19 cellular contexts compared by ENCODE assay signal in the genomic region with DNA sequence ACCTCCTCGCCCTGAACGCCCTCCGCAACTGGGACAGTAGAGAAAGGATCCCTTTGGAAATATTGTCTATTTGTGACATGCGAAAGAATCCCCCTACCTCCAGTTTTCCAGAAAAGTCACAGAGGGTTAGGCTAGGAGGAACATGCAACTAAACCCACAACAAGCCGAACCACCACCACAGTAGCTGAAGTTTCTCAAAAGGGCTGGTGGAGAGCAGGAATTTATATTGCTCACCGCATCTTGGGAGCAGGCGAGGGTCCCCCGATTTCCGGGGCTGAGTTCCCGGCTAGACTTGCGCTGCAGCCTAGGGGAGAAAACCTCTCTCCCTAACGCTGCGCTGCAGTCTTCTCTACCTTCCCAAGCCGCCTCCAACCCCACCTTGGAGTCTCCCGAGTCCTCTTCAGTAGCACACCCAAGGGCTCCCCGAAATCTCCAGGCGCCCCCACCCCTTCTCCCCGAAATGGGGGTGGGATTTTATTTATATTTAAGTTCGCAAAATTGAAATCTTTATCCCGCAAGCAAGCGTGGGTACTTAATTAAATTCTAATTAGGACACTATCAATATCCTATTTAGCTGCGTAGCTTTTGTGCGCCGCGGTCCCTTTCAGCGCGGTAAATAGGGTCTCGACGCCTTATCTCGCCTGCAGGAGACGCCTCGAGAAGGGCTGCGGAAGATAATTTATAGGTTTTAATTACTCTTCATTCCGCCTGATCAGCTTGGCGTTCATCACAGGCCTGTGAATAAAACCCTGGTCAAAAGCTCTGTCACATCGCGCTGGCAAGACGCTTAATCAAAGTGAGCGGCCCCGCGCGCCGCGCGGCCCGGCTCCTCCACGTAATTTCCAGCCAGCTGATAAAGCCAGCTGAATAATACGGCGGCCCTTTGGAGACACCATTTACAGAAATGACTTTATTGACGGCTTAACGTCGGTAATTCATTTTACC. TPM values are rescaled to one million over a fixed set of nuclear protein-coding genes. Genes with fewer than 3 reads are reported as not detected.
DNase-seq lines count a peak whose midpoint lies in the region; ATAC-seq, FAIRE-seq and TF ChIP-seq lines count a peak whose summit lies in the region.
"Had no signal": no experiment of that assay in that cellular context is flagged by ENCODE, and none has a peak within 500 bp of the region (broad histone marks: within the 10 kb centered on the region; RNA-seq: fewer than 3 reads in every experiment).

No MANE protein-coding gene starts in this region.

- TF ChIP-seq EP300 in H1 (IDR thresholded peaks at IDR 0.05; ENCODE audit: borderline replicate concordance in 1 of 2, low read depth in 2 of 2, low read length in 2 of 2): no peak

- peaks cover 8% of the 10 kb centered on the region for H3K4me1 Mint-ChIP-seq in T-helper 1 cell treated with Interleukin-12 subunit alpha and Interleukin-12 subunit beta and Interleukin-4 antibody, amounts not matched to agents 30 μg/mL and 1 μg/mL, for 36 hours (ENCODE audit: low read depth)
- H3K4me1 Mint-ChIP-seq in neural crest cell: peaks cover 40% of the 10 kb centered on the region

- H4K5ac ChIP-seq in H1 (ENCODE audit: insufficient read length, low read depth, low read length): no peak overlapping the region

- peaks cover 92 to 99% (median 95%) of the 10 kb centered on the region in 4 experiments for H3K27me3 ChIP-seq in H1 (replicated peaks in 1 of 4; ENCODE audit: control insufficient read depth in 3 of 4, extremely low read depth in 1 of 4, insufficient read depth in 3 of 4, low read length in 3 of 4)

- no peaks in the 10 kb centered on the region for H3K79me2 ChIP-seq in H1 (ENCODE audit: control insufficient read depth in 1 of 2, insufficient read depth in 2 of 2, low read length in 2 of 2)

- no peak overlapping the region for H2AFZ ChIP-seq in H1 (ENCODE audit: low read length)

- no peak overlapping the region for H3K14ac ChIP-seq in H1 (ENCODE audit: insufficient read length)

- no peak overlapping the region for H2AK5ac ChIP-seq in H1 (ENCODE audit: low read depth, low read length)

- FAIRE-seq in H1 (lab: Jason Lieb, UNC): no peak

- peak overlapping the region in 1 of 4 experiments; percentile 57; a peak in 1 of 8 replicates for H3K4me3 ChIP-seq in H1 (ENCODE audit: extremely low read depth in 1 of 4, insufficient read depth in 2 of 4, low read depth in 3 of 4, low read length in 4 of 4)
- H3K4me3 ChIP-seq: left lung had no signal

- H2BK120ac ChIP-seq in H1 (replicated peaks; ENCODE audit: low read depth, low read length): no peak overlapping the region

- peaks cover 0 to 4% (median 0%) of the 10 kb centered on the region in 4 experiments; a peak in 1 of 8 replicates for H3K36me3 ChIP-seq in H1 (ENCODE audit: control insufficient read depth in 2 of 4, insufficient read depth in 4 of 4, low read length in 3 of 4)
- H3K36me3 ChIP-seq: left lung, tibial nerve had no signal

- no peak overlapping the region for H3K56ac ChIP-seq in H1 (replicated peaks; ENCODE audit: insufficient read length, low read depth, low read length)

- no peak overlapping the region for H4K8ac ChIP-seq in H1 (ENCODE audit: extremely low read depth, insufficient read depth, low read length)

- peaks cover 2 to 47% (median 31%) of the 10 kb centered on the region in 4 experiments; a peak in 6 of 7 replicates for H3K4me1 ChIP-seq in H1 (replicated peaks in 1 of 4; ENCODE audit: control insufficient read depth in 3 of 4, insufficient read depth in 4 of 4, low read length in 3 of 4)

- H3K9me3 Mint-ChIP-seq in T-helper 1 cell treated with Interleukin-12 subunit alpha and Interleukin-12 subunit beta and Interleukin-4 antibody, amounts not matched to agents 30 μg/mL and 1 μg/mL, for 36 hours: no peaks in the 10 kb centered on the region
- no peaks in the 10 kb centered on the region for H3K9me3 Mint-ChIP-seq in neural crest cell
- H3K9me3 Mint-ChIP-seq: activated naive CD4-positive, alpha-beta T cell treated with anti-CD3 and anti-CD28 coated beads, Interleukin-2, amount 50 U/mL, for 24 hours had no signal

- peaks cover 5% of the 10 kb centered on the region; the same call in 1 of the 2 replicates for H3K23me2 ChIP-seq in H1 (ENCODE audit: low read depth, low read length)

- H3K4me3 Mint-ChIP-seq in T-helper 1 cell treated with Interleukin-12 subunit alpha and Interleukin-12 subunit beta and Interleukin-4 antibody, amounts not matched to agents 30 μg/mL and 1 μg/mL, for 36 hours: no peak overlapping the region
- peak overlapping the region; percentile 84 for H3K4me3 Mint-ChIP-seq in neural crest cell

- peak overlapping the region; percentile 70 to 90; a peak in 3 of 4 replicates for H3K4me2 ChIP-seq in H1 (ENCODE audit: insufficient read depth in 1 of 2, low read depth in 2 of 2, low read length in 2 of 2)
- H3K4me2 ChIP-seq: SK-N-SH had no signal

- POLR2A ChIA-PET in H1 (lab: Charles Lee; ENCODE audit: partially characterized antibody): interaction anchor here (0.9 to 1.8 kb wide), 2 partner anchors 10 to 17 kb away, joined by 4 read pairs; no protein-coding TSS in a partner anchor

- TF ChIP-seq RAD21 in H1 (IDR thresholded peaks at IDR 0.05 in 1 of 2, conservative IDR thresholded peaks at IDR 0.05 in 1 of 2; ENCODE audit: low read depth in 2 of 2, low read length in 2 of 2): no peak

- no peak overlapping the region for H2BK15ac ChIP-seq in H1 (ENCODE audit: low read length)

- H3K18ac ChIP-seq in H1 (ENCODE audit: extremely low read depth, low read length): no peak overlapping the region; the same call in 1 of the 2 replicates

- in situ Hi-C loops in GM13976 (cut with MboI; ENCODE audit: low sequenced_read_pairs, unreplicated experiment): loop anchor here (10.0 to 25.0 kb wide), 2 partner anchors 625 to 812 kb away; no protein-coding TSS in a partner anchor

- H4K91ac ChIP-seq in H1 (replicated peaks; ENCODE audit: insufficient read length, low read length): no peak overlapping the region

- H3K27me3 Mint-ChIP-seq in T-helper 1 cell treated with Interleukin-12 subunit alpha and Interleukin-12 subunit beta and Interleukin-4 antibody, amounts not matched to agents 30 μg/mL and 1 μg/mL, for 36 hours (ENCODE audit: low read depth): peaks cover 87% of the 10 kb centered on the region
- H3K27me3 Mint-ChIP-seq in neural crest cell (ENCODE audit: low read depth): peaks cover 97% of the 10 kb centered on the region

- no peak overlapping the region for H2BK5ac ChIP-seq in H1 (ENCODE audit: low read depth, low read length)

- H3K27ac Mint-ChIP-seq in T-helper 1 cell treated with Interleukin-12 subunit alpha and Interleukin-12 subunit beta and Interleukin-4 antibody, amounts not matched to agents 30 μg/mL and 1 μg/mL, for 36 hours: peak overlapping the region; percentile 61
- H3K27ac Mint-ChIP-seq in neural crest cell (ENCODE audit: unreplicated experiment): no peak overlapping the region
- H3K27ac Mint-ChIP-seq: CD4-positive, CD25-positive, alpha-beta regulatory T cell had no signal

- DNase-seq in T-helper 1 cell (no peak), GM13976 (ENCODE audit: low spot score) (peak; percentile 24), H1 (ENCODE audit: low read depth in 1 of 2, low spot score in 2 of 2) (peak in 1 of 2 experiments; percentile 48), neural crest cell (ENCODE audit: low read depth, low spot score) (no peak)
- DNase-seq: 8988T; activated CD8-positive, alpha-beta memory T cell treated with anti-CD3 and anti-CD28 coated beads, Interleukin-2, amount 50 U/mL, for 48 hours; CD4-positive, CD25-positive, alpha-beta regulatory T cell; left lung; NCI-H1694; stimulated activated CD4-positive, alpha-beta T cell treated with anti-CD3 and anti-CD28 coated beads, Interleukin-4, amount 100 ng/mL, for 1 hour had no signal

- H3K36me3 Mint-ChIP-seq in T-helper 1 cell treated with Interleukin-12 subunit alpha and Interleukin-12 subunit beta and Interleukin-4 antibody, amounts not matched to agents 30 μg/mL and 1 μg/mL, for 36 hours (ENCODE audit: low read depth): peaks cover 5% of the 10 kb centered on the region
- peaks cover 7% of the 10 kb centered on the region for H3K36me3 Mint-ChIP-seq in neural crest cell (ENCODE audit: low read depth)
- H3K36me3 Mint-ChIP-seq: activated naive CD4-positive, alpha-beta T cell treated with anti-CD3 and anti-CD28 coated beads, Interleukin-2, amount 50 U/mL, for 24 hours had no signal

- H3K27ac ChIP-seq in H1 (ENCODE audit: low read depth, low read length): no peak overlapping the region
- H3K27ac ChIP-seq: left lung, tibial nerve had no signal

- no peak overlapping the region for H3K4ac ChIP-seq in H1 (replicated peaks; ENCODE audit: insufficient read length, low read depth, low read length)

- H3K23ac ChIP-seq in H1 (ENCODE audit: insufficient read length): no peak overlapping the region

- no peak overlapping the region for H2BK20ac ChIP-seq in H1 (ENCODE audit: low read length)

- peaks cover 28 to 34% of the 10 kb centered on the region in 2 experiments for H4K20me1 ChIP-seq in H1 (replicated peaks in 1 of 2; ENCODE audit: control insufficient read depth in 1 of 2, insufficient read depth in 2 of 2, low read length in 2 of 2)

- H2BK12ac ChIP-seq in H1 (ENCODE audit: low read depth, low read length): 0 out of 2 replicates have a peak overlapping the region, but pooled peaks have one; percentile 50

- CTCF ChIA-PET in H1 (lab: Charles Lee; ENCODE audit: partially characterized antibody): interaction anchor here (0.6 to 8.6 kb wide), 9 partner anchors 6 to 628 kb away, joined by 3 to 84 read pairs (median 7); no protein-coding TSS in a partner anchor

- no peak overlapping the region for H3K9ac ChIP-seq in H1 (replicated peaks in 1 of 4; ENCODE audit: extremely low read depth in 1 of 4, low read depth in 3 of 4, low read length in 3 of 4)
- H3K9ac ChIP-seq: SK-N-SH had no signal

- no peak for TF ChIP-seq CTCF in GM13976 (IDR thresholded peaks at IDR 0.05; ENCODE audit: borderline replicate concordance, control extremely low read depth, extremely low read depth, insufficient read depth, missing control alignments)
- TF ChIP-seq CTCF in H1 (IDR thresholded peaks at IDR 0.05; ENCODE audit: control extremely low read depth in 1 of 3, insufficient read depth in 1 of 3, low read depth in 1 of 3, low read length in 3 of 3): no peak
- TF ChIP-seq CTCF in neural crest cell (conservative IDR thresholded peaks at IDR 0.05): no peak

- no peaks in the 10 kb centered on the region for H3K79me1 ChIP-seq in H1 (ENCODE audit: low read depth, low read length)

- WGBS in H1 (ENCODE audit: extremely low coverage in 1 of 2, insufficient coverage in 1 of 2, insufficient read length in 1 of 2, insufficient replicate concordance in 2 of 2, low coverage in 1 of 2, low lambda C conversion rate in 2 of 2, missing lambda C conversion rate in 1 of 2), 2 experiments: 5% methylated on average over 52 of the region's 52 CpGs; no CpG with 5 or more reads in 1 of the 2 experiments

- no peak for TF ChIP-seq POLR2A in H1 (IDR thresholded peaks at IDR 0.05; ENCODE audit: control extremely low read depth in 1 of 2, low read depth in 2 of 2, low read length in 2 of 2)

- ATAC-seq in GM21447 (IDR thresholded peaks at IDR 0.05; ENCODE audit: unreplicated experiment) (no peak), HG03039 (IDR thresholded peaks at IDR 0.05; ENCODE audit: unreplicated experiment) (no peak)
- ATAC-seq in activated CD4-positive, CD25-positive, alpha-beta regulatory T cell treated with anti-CD3 and anti-CD28 coated beads, Interleukin-2, amount 50 U/mL, for 24 hours: no peak
- ATAC-seq: left lung, sciatic nerve had no signal

- H3K9me3 ChIP-seq in H1 (ENCODE audit: insufficient read depth in 2 of 2, low read depth in 1 of 2, low read length in 1 of 2): no peaks in the 10 kb centered on the region
- H3K9me3 ChIP-seq: left lung, SK-N-SH, tibial nerve had no signal

RNA-seq across cellular contexts. Expression of a gene that starts 2.0 kb away (rescaled TPM):
- total RNA-seq in H1 (2021; fragmentation: NEBNext Ultra II Directional; extraction: Animal tissue kit (Norgen Biotek cat#: 25700)): not detected in 2 replicates
- polyA plus RNA-seq in H1 (2011; rRNA removed): not detected in 2 replicates
- polyA plus RNA-seq in H1 (2011; cell fraction: cytosol; rRNA removed): not detected
- polyA plus RNA-seq in H1 (2011; cell fraction: nucleus; rRNA removed): not detected
- polyA plus RNA-seq in H1 (2012, experiment 1 of 2): 0.48 TPM in 1 of 4 replicates, not detected in the others
- not detected for polyA plus RNA-seq in H1 (2012, experiment 2 of 2)
- not detected for polyA plus RNA-seq in H1 (2013, experiment 1 of 2)
- 0.04 TPM for polyA plus RNA-seq in H1 (2013, experiment 2 of 2)
- polyA minus RNA-seq in H1 (2011; rRNA and poly(A)+ RNA removed): not detected in 2 replicates
- polyA minus RNA-seq in H1 (2011; cell fraction: cytosol; rRNA and poly(A)+ RNA removed): not detected
- polyA minus RNA-seq in H1 (2011; cell fraction: nucleus; rRNA and poly(A)+ RNA removed): not detected
- 12.6 and 13.9 TPM in 2 replicates for total RNA-seq in neural crest cell
- total RNA-seq: CD4-positive, CD25-positive, alpha-beta regulatory T cell; left lung; NCI-H460; sciatic nerve had no signal
- polyA plus RNA-seq: CD4-positive, CD25-positive, alpha-beta regulatory T cell; SK-N-SH had no signal

Comparison
In these comparisons a context has a peak if more than half of its experiments do, and no peak if none do; other contexts are left out.
1. RNA of a gene that starts 2.0 kb away (total RNA-seq): 12.6 to 13.9 TPM in neural crest cell; not detected in H1; every median in the first group is over 10 times any median in the second.